27 cellular contexts compared by ENCODE assay signal in genomic region chr12:132325733-132326130, GRCh38. TPM values are rescaled to one million over a fixed set of nuclear protein-coding genes. Genes with fewer than 3 reads are reported as not detected.
"Had no signal": no experiment of that assay in that cellular context is flagged by ENCODE, and none has a peak within 500 bp of the region (broad histone marks: within the 10 kb centered on the region; RNA-seq: fewer than 3 reads in every experiment).

No MANE protein-coding gene starts in this region.

- FAIRE-seq: islet of Langerhans, urothelium cell line had no signal

- H3K4me1 ChIP-seq: parathyroid adenoma, psoas muscle, right lobe of liver had no signal

- H3K4me3 ChIP-seq: heart left ventricle, lower lobe of right lung, psoas muscle, right lobe of liver, smooth muscle cell, stomach, testis, tibial artery, upper lobe of right lung had no signal

- H3K27me3 ChIP-seq: testis had no signal

- H3K4me2 ChIP-seq: smooth muscle cell had no signal

- H3K27ac ChIP-seq: heart left ventricle, lower lobe of right lung, neutrophil, parathyroid adenoma, psoas muscle, right lobe of liver, testis, tibial artery, upper lobe of right lung had no signal

- H3K36me3 ChIP-seq: heart left ventricle, lower lobe of right lung, neutrophil, right lobe of liver, stomach, tibial artery, upper lobe of right lung had no signal

- ATAC-seq: heart left ventricle; left lobe of liver; lower lobe of right lung; naive thymus-derived CD8-positive, alpha-beta T cell; psoas muscle; right lobe of liver; stimulated activated naive B cell treated with anti-CD40 and anti-IgM and Interleukin-4, amounts not matched to agents 10 μg/mL and 1 μg/mL and 100 μg/mL, for 72 hours; stimulated activated naive CD8-positive, alpha-beta T cell treated with anti-CD3 and anti-CD28 coated beads, Interleukin-15, Interleukin-2, amounts not matched to agents 100 U/mL and 50 U/mL, for 24 hours; upper lobe of right lung had no signal

- H3K9me3 ChIP-seq: heart left ventricle, lower lobe of right lung, neutrophil, psoas muscle, right lobe of liver, stomach, testis, tibial artery, upper lobe of right lung had no signal

- H3K9ac ChIP-seq: parathyroid adenoma had no signal

- DNase-seq: heart left ventricle; hypothalamus; immature natural killer cell; lower lobe of right lung; mammary epithelial cell; mesenchymal stem cell; occipital lobe; right lobe of liver; stimulated activated CD4-positive, alpha-beta T cell treated with anti-CD3 and anti-CD28 coated beads, Interleukin-2, amount 100 ng/mL, for 24 hours; stimulated activated CD4-positive, alpha-beta T cell treated with anti-CD3 and anti-CD28 coated beads, Interleukin-4, amount 100 ng/mL, for 1 hour; stimulated activated naive B cell treated with anti-CD40 and anti-IgM and Interleukin-4, amounts not matched to agents 10 μg/mL and 1 μg/mL and 100 μg/mL, for 72 hours; stimulated activated naive CD8-positive, alpha-beta T cell treated with anti-CD3 and anti-CD28 coated beads, Interleukin-15, Interleukin-2, amounts not matched to agents 100 U/mL and 50 U/mL, for 24 hours; stomach; testis; tibial artery; trophoblast cell; upper lobe of right lung had no signal

RNA-seq across cellular contexts. Expression of gene GALNT9, which starts 3.7 kb away (rescaled TPM):
- total RNA-seq: left lobe of liver; lower lobe of right lung; mammary epithelial cell; naive thymus-derived CD8-positive, alpha-beta T cell; osteocyte; posterior vena cava; psoas muscle; right lobe of liver; smooth muscle cell had no signal
- polyA plus RNA-seq: heart left ventricle; immature natural killer cell; mammary epithelial cell; naive thymus-derived CD8-positive, alpha-beta T cell had no signal
